Comparison of ENCODE assay signal across 9 cellular contexts in the genomic region with DNA sequence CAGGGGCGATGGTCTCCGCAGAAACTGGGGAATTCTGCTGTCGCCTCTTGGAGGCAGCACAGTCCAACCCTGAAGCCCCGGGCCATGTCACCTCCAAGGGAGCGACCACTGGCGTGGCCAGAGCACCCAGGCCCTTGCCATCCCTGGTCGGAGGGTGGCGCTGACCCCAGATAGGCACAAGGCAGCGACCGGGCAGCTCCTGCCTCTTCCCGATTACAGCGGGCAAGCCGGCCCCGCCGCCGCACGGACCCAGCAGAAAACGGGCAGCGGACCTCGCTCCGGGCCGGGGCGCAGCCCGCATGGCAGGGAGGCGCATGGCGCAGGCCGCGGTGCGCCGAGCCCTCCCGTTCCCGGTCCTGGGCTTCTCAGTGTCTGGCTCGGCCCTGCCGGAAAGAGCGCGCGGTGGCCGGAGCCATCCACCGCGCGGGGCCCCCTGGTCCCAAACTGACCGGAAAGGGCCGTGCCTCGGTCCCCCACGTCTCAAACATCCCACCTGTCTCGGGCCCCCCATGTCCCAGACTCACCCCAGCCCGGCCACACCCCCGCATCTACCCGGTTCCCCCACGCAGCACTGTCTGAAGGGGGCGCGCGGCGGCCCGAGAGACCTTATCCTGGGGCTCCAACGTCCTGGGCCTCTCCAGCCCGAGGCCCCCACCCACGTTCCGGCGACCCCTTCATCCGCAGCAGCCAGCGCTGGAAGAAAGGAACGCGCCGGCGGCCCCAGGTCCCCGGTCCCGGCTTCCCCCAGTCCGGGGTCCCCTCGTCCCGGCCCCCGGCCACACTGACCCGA. TPM values are rescaled to one million over a fixed set of nuclear protein-coding genes. Genes with fewer than 3 reads are reported as not detected.
A peak's percentile ranks its signal among the peaks of the same experiment; 100 is the strongest.
DNase-seq lines count a peak whose midpoint lies in the region; ATAC-seq, FAIRE-seq and TF ChIP-seq lines count a peak whose summit lies in the region.
"Had no signal": no experiment of that assay in that cellular context is flagged by ENCODE, and none has a peak within 500 bp of the region (broad histone marks: within the 10 kb centered on the region; RNA-seq: fewer than 3 reads in every experiment).

No MANE protein-coding gene starts in this region.

- BruUV-seq in endothelial cell of umbilical vein (replicated peaks; lab: Mats Ljungman, UMichigan): no TSS peak

- H3K9ac ChIP-seq in endothelial cell of umbilical vein (replicated peaks; ENCODE audit: extremely low read depth, insufficient read depth, low read length): no peak overlapping the region
- H3K9ac ChIP-seq in muscle layer of colon (ENCODE audit: low read length): no peak overlapping the region
- H3K9ac ChIP-seq: KMS-11 had no signal

- H2AFZ ChIP-seq in GM23338 (peak overlapping the region; percentile 74), endothelial cell of umbilical vein (ENCODE audit: low read depth, low read length) (peak overlapping the region; percentile 81)

- peaks cover 2% of the 10 kb centered on the region; the same call in 1 of the 2 replicates for H3F3A ChIP-seq in GM23338 (replicated peaks; ENCODE audit: low read depth)

- H3K4me3 ChIP-seq in AG10803 (ENCODE audit: low read length) (peak overlapping the region; percentile 36), GM23338 (peak overlapping the region; percentile 75), SJSA1 (peak overlapping the region; percentile 19), endothelial cell of umbilical vein (replicated peaks in 1 of 3; ENCODE audit: insufficient read depth in 1 of 3, low read depth in 1 of 3, low read length in 3 of 3) (peak overlapping the region; percentile 35 to 54 (median 41)), muscle layer of colon (ENCODE audit: low read depth in 1 of 2, low read length in 2 of 2) (peak overlapping the region; percentile 41 to 47)

- H3K9me3 ChIP-seq in SJSA1 (replicated peaks) (no peaks in the 10 kb centered on the region), endothelial cell of umbilical vein (replicated peaks; ENCODE audit: control insufficient read depth, insufficient read depth, low read length) (no peaks in the 10 kb centered on the region), muscle layer of colon (ENCODE audit: low read length) (no peaks in the 10 kb centered on the region)

- POLR2A ChIA-PET in endothelial cell of umbilical vein (lab: Charles Lee): interaction anchor here (0.6 kb wide), 2 partner anchors 11 to 94 kb away, joined by 5 to 8 read pairs; no protein-coding TSS in a partner anchor

- H3K4me1 Mint-ChIP-seq in GM23338: no peaks in the 10 kb centered on the region

- FAIRE-seq in endothelial cell of umbilical vein (lab: Jason Lieb, UNC): peak; percentile 69

- H4K20me1 ChIP-seq in GM23338 (replicated peaks; ENCODE audit: insufficient read depth) (no peaks in the 10 kb centered on the region; the same call in none of the 2 replicates), endothelial cell of umbilical vein (replicated peaks; ENCODE audit: control insufficient read depth, extremely low read depth, insufficient read depth, low read length) (no peaks in the 10 kb centered on the region)

- H3K4me2 ChIP-seq in GM23338: peak overlapping the region; percentile 86
- H3K4me2 ChIP-seq in endothelial cell of umbilical vein (ENCODE audit: insufficient read depth, low read length): peak overlapping the region; percentile 69
- H3K4me2 ChIP-seq: KMS-11 had no signal

- CTCF ChIA-PET in endothelial cell of umbilical vein (lab: Charles Lee): interaction anchor here (0.7 to 2.8 kb wide), 7 partner anchors 18 to 126 kb away, joined by 3 to 33 read pairs (median 4); partner anchors contain the start of genes COPE and DDX49

- H3K36me3 ChIP-seq in GM23338 (ENCODE audit: insufficient read depth) (no peaks in the 10 kb centered on the region; the same call in 1 of the 2 replicates), SJSA1 (peaks cover 14% of the 10 kb centered on the region), endothelial cell of umbilical vein (ENCODE audit: control insufficient read depth in 2 of 2, extremely low read depth in 1 of 2, insufficient read depth in 2 of 2, low read length in 2 of 2) (peaks cover 0 to 8% of the 10 kb centered on the region in 2 experiments), muscle layer of colon (ENCODE audit: insufficient read depth, low read length) (no peaks in the 10 kb centered on the region)

- H3K27me3 Mint-ChIP-seq in GM23338 (ENCODE audit: insufficient read depth, low read depth, poor library complexity): peaks cover 25% of the 10 kb centered on the region

- peak overlapping the region; percentile 85 for H3K4me3 Mint-ChIP-seq in GM23338

- intact Hi-C loops in endothelial cell of umbilical vein (cut with micrococcal nuclease): loop anchor here (1.0 to 5.0 kb wide), 3 partner anchors 24 to 91 kb away; partner anchors contain the start of genes COPE and DDX49

- no peaks in the 10 kb centered on the region for H3K9me1 ChIP-seq in endothelial cell of umbilical vein (replicated peaks; ENCODE audit: control insufficient read depth, extremely low read depth, insufficient read depth, low read length)

- TF ChIP-seq POLR2A in endothelial cell of umbilical vein (IDR thresholded peaks at IDR 0.05; ENCODE audit: low read depth, low read length): no peak

- H3K27me3 ChIP-seq in GM23338 (ENCODE audit: insufficient read depth) (peaks cover 24% of the 10 kb centered on the region), SJSA1 (replicated peaks) (peaks cover 22% of the 10 kb centered on the region), endothelial cell of umbilical vein (ENCODE audit: control insufficient read depth in 2 of 2, insufficient read depth in 2 of 2, low read length in 2 of 2) (peaks cover 0 to 2% of the 10 kb centered on the region in 2 experiments), muscle layer of colon (ENCODE audit: control insufficient read depth in 1 of 2, insufficient read depth in 2 of 2, low read length in 2 of 2) (peaks cover 8 to 39% of the 10 kb centered on the region in 2 donors)

- DNase-seq in AG10803 (ENCODE audit: low read depth) (peak; percentile 13), GM23338 (ENCODE audit: low spot score) (peak; percentile 79), SJSA1 (ENCODE audit: low read depth in 1 of 2, low spot score in 2 of 2) (peak in 1 of 2 experiments; percentile 46), endothelial cell of umbilical vein (ENCODE audit: low read depth, low spot score) (peak; percentile 42), NCI-H345 (lab: John Stamatoyannopoulos, UW) (no peak)

- peak; percentile 75 for ATAC-seq in GM23338
- no peak for ATAC-seq in GM21529 (IDR thresholded peaks at IDR 0.05; ENCODE audit: unreplicated experiment)
- no peak for ATAC-seq in HG03520 (IDR thresholded peaks at IDR 0.05; ENCODE audit: unreplicated experiment)

- dilution Hi-C loops in endothelial cell of umbilical vein (cut with MboI; ENCODE audit: extremely low pct_ligation_motif_present, low sequenced_read_pairs): no loop called here

- no peaks in the 10 kb centered on the region for H3K79me2 ChIP-seq in GM23338 (replicated peaks; ENCODE audit: insufficient read depth)
- no peaks in the 10 kb centered on the region for H3K79me2 ChIP-seq in endothelial cell of umbilical vein (ENCODE audit: control insufficient read depth, insufficient read depth, low read length)

- peaks cover 3% of the 10 kb centered on the region; the same call in 1 of the 3 replicates for H3K36me3 Mint-ChIP-seq in GM23338 (ENCODE audit: low read depth)

- peak; percentile 21 for TF ChIP-seq CTCF in AG10803 (conservative IDR thresholded peaks at IDR 0.05; ENCODE audit: low read length)
- TF ChIP-seq CTCF in GM23338 (conservative IDR thresholded peaks at IDR 0.05; ENCODE audit: low read depth in 2 of 2): peak; percentile 49 to 82
- TF ChIP-seq CTCF in endothelial cell of umbilical vein (IDR thresholded peaks at IDR 0.05; ENCODE audit: extremely low read depth in 1 of 2, insufficient read depth in 1 of 2, low read depth in 1 of 2, low read length in 2 of 2): peak; percentile 33 to 54

- H3K27ac ChIP-seq in GM23338 (ENCODE audit: low read depth) (no peak overlapping the region), SJSA1 (no peak overlapping the region), endothelial cell of umbilical vein (ENCODE audit: insufficient read depth, low read depth, low read length) (no peak overlapping the region), muscle layer of colon (ENCODE audit: low read depth, low read length) (no peak overlapping the region)
- H3K27ac ChIP-seq: KMS-11 had no signal

- H3K9me3 Mint-ChIP-seq in GM23338: no peaks in the 10 kb centered on the region

- H3K4me1 ChIP-seq in GM23338 (ENCODE audit: insufficient read depth): no peaks in the 10 kb centered on the region; the same call in 1 of the 2 replicates
- peaks cover 9% of the 10 kb centered on the region for H3K4me1 ChIP-seq in SJSA1 (replicated peaks)
- no peaks in the 10 kb centered on the region for H3K4me1 ChIP-seq in endothelial cell of umbilical vein (ENCODE audit: control insufficient read depth, extremely low read depth, insufficient read depth, low read length)
- no peaks in the 10 kb centered on the region for H3K4me1 ChIP-seq in muscle layer of colon (ENCODE audit: insufficient read depth, low read length)

- H3K9me2 ChIP-seq in GM23338 (ENCODE audit: insufficient read depth): no peaks in the 10 kb centered on the region

- no peak overlapping the region for H3K27ac Mint-ChIP-seq in GM23338

RNA-seq across cellular contexts. Expression of gene CERS1, which starts 0.7 kb away (rescaled TPM):
- total RNA-seq in GM23338 (2014; rRNA removed; shearing (Covaris generic)): 11.1 and 11.7 TPM in 2 replicates
- 12.2 and 15.9 TPM in 2 replicates for polyA plus RNA-seq in GM23338 (2016; fragmentation: Nextera tagmentation; extraction: Ambion mirVana)
- total RNA-seq in SJSA1 (2014; rRNA removed; shearing (Covaris generic)): not detected in 2 replicates
- total RNA-seq in endothelial cell of umbilical vein: 3.0 and 4.0 TPM in 2 replicates
- 8.5 and 11.0 TPM in 2 replicates for polyA plus RNA-seq in endothelial cell of umbilical vein
- polyA plus RNA-seq in endothelial cell of umbilical vein (2011; cell fraction: cytosol; rRNA removed): 4.3 and 5.6 TPM in 2 replicates
- polyA plus RNA-seq in endothelial cell of umbilical vein (2011; cell fraction: nucleus; rRNA removed): 2.4 and 4.3 TPM in 2 replicates
- polyA plus RNA-seq in endothelial cell of umbilical vein (2012): 3.3 and 8.7 TPM in 2 replicates
- polyA minus RNA-seq in endothelial cell of umbilical vein: 3.6 and 5.2 TPM in 2 replicates
- polyA minus RNA-seq in endothelial cell of umbilical vein (2011; cell fraction: cytosol; rRNA and poly(A)+ RNA removed): 5.6 TPM
- 0.67 and 1.3 TPM in 2 replicates for polyA minus RNA-seq in endothelial cell of umbilical vein (2011; cell fraction: nucleus; rRNA and poly(A)+ RNA removed)

RNA-seq across cellular contexts. Expression of gene COPE, which starts 24.0 kb away (rescaled TPM):
- total RNA-seq in GM23338 (2014; rRNA removed; shearing (Covaris generic)): 235 and 263 TPM in 2 replicates
- polyA plus RNA-seq in GM23338 (2016; fragmentation: Nextera tagmentation; extraction: Ambion mirVana) (263 and 269 TPM in 2 replicates), endothelial cell of umbilical vein (407 and 557 TPM in 2 replicates)
- total RNA-seq in SJSA1 (2014; rRNA removed; shearing (Covaris generic)): 353 and 598 TPM in 2 replicates
- total RNA-seq in endothelial cell of umbilical vein: 239 and 252 TPM in 2 replicates
- 209 and 297 TPM in 2 replicates for polyA plus RNA-seq in endothelial cell of umbilical vein (2011; cell fraction: cytosol; rRNA removed)
- polyA plus RNA-seq in endothelial cell of umbilical vein (2011; cell fraction: nucleus; rRNA removed): 158 and 185 TPM in 2 replicates
- 171 and 230 TPM in 2 replicates for polyA plus RNA-seq in endothelial cell of umbilical vein (2012)
- 136 and 146 TPM in 2 replicates for polyA minus RNA-seq in endothelial cell of umbilical vein
- 121 TPM for polyA minus RNA-seq in endothelial cell of umbilical vein (2011; cell fraction: cytosol; rRNA and poly(A)+ RNA removed)
- polyA minus RNA-seq in endothelial cell of umbilical vein (2011; cell fraction: nucleus; rRNA and poly(A)+ RNA removed): 53.9 and 83.6 TPM in 2 replicates

RNA-seq across cellular contexts. Expression of gene DDX49, which starts 24.3 kb away (rescaled TPM):
- total RNA-seq in GM23338 (2014; rRNA removed; shearing (Covaris generic)): 49.6 and 75.3 TPM in 2 replicates
- polyA plus RNA-seq in GM23338 (2016; fragmentation: Nextera tagmentation; extraction: Ambion mirVana) (40.2 and 44.2 TPM in 2 replicates), endothelial cell of umbilical vein (60.1 and 61.8 TPM in 2 replicates)
- total RNA-seq in SJSA1 (2014; rRNA removed; shearing (Covaris generic)): 105 and 134 TPM in 2 replicates
- total RNA-seq in endothelial cell of umbilical vein: 47.7 and 51.9 TPM in 2 replicates
- 39.0 and 47.3 TPM in 2 replicates for polyA plus RNA-seq in endothelial cell of umbilical vein (2011; cell fraction: cytosol; rRNA removed)
- polyA plus RNA-seq in endothelial cell of umbilical vein (2011; cell fraction: nucleus; rRNA removed): 46.8 and 57.5 TPM in 2 replicates
- polyA plus RNA-seq in endothelial cell of umbilical vein (2012): 34.2 and 35.0 TPM in 2 replicates
- polyA minus RNA-seq in endothelial cell of umbilical vein: 52.3 and 54.3 TPM in 2 replicates
- 64.2 TPM for polyA minus RNA-seq in endothelial cell of umbilical vein (2011; cell fraction: cytosol; rRNA and poly(A)+ RNA removed)
- polyA minus RNA-seq in endothelial cell of umbilical vein (2011; cell fraction: nucleus; rRNA and poly(A)+ RNA removed): 20.1 and 21.3 TPM in 2 replicates

RNA-seq across cellular contexts. Expression of gene HOMER3, which starts 45.8 kb away (rescaled TPM):
- 23.5 and 38.4 TPM in 2 replicates for total RNA-seq in GM23338 (2014; rRNA removed; shearing (Covaris generic))
- polyA plus RNA-seq in GM23338 (2016; fragmentation: Nextera tagmentation; extraction: Ambion mirVana) (16.7 and 18.0 TPM in 2 replicates), endothelial cell of umbilical vein (180 and 184 TPM in 2 replicates)
- total RNA-seq in SJSA1 (2014; rRNA removed; shearing (Covaris generic)): 53.7 and 79.3 TPM in 2 replicates
- total RNA-seq in endothelial cell of umbilical vein: 131 and 139 TPM in 2 replicates
- 87.0 and 149 TPM in 2 replicates for polyA plus RNA-seq in endothelial cell of umbilical vein (2011; cell fraction: cytosol; rRNA removed)
- 180 and 225 TPM in 2 replicates for polyA plus RNA-seq in endothelial cell of umbilical vein (2011; cell fraction: nucleus; rRNA removed)
- polyA plus RNA-seq in endothelial cell of umbilical vein (2012): 111 and 166 TPM in 2 replicates
- polyA minus RNA-seq in endothelial cell of umbilical vein: 82.4 and 98.5 TPM in 2 replicates
- polyA minus RNA-seq in endothelial cell of umbilical vein (2011; cell fraction: cytosol; rRNA and poly(A)+ RNA removed): 9.4 TPM
- polyA minus RNA-seq in endothelial cell of umbilical vein (2011; cell fraction: nucleus; rRNA and poly(A)+ RNA removed): 43.0 and 63.2 TPM in 2 replicates

Comparison
In these comparisons a context has a peak if more than half of its experiments do, and no peak if none do; other contexts are left out.
1. H3K4me3 ChIP-seq: peak in every context shown above with its lines; median percentile 75 in GM23338; 44 in muscle layer of colon; 41 in endothelial cell of umbilical vein; 36 in AG10803; 19 in SJSA1.